ENCODE assay signal across 22 cellular contexts in genomic region chr3:144557515-144557914, GRCh38.
"Had no signal": no experiment of that assay in that cellular context is flagged by ENCODE, and none has a peak within 500 bp of the region (broad histone marks: within the 10 kb centered on the region; RNA-seq: fewer than 3 reads in every experiment).

No MANE protein-coding gene starts in this region.

- ATAC-seq: activated CD8-positive, alpha-beta memory T cell treated with anti-CD3 and anti-CD28 coated beads, Interleukin-2, amount 10 ng/mL, durations not matched to agents 7 days and 5 days; activated CD8-positive, alpha-beta T cell treated with anti-CD3 and anti-CD28 coated beads for 36 hours; naive thymus-derived CD8-positive, alpha-beta T cell; pancreas; psoas muscle; T-cell had no signal

- H3K4me1 ChIP-seq: esophagus squamous epithelium, pancreas, psoas muscle, right atrium auricular region had no signal

- H3K36me3 ChIP-seq: esophagus squamous epithelium, neutrophil, pancreas, right atrium auricular region, thoracic aorta, WERI-Rb-1 had no signal

- H3K27ac ChIP-seq: esophagus squamous epithelium, neutrophil, pancreas, psoas muscle, right atrium auricular region, thoracic aorta, WERI-Rb-1 had no signal

- DNase-seq: activated CD4-positive, alpha-beta T cell treated with anti-CD3 and anti-CD28 coated beads, Interleukin-2, amount 10 ng/mL, durations not matched to agents 7 days and 5 days; activated CD4-positive, CD25-positive, alpha-beta regulatory T cell treated with anti-CD3 and anti-CD28 coated beads, Interleukin-2, amount 50 U/mL, for 72 hours; activated CD8-positive, alpha-beta memory T cell treated with anti-CD3 and anti-CD28 coated beads, Interleukin-2, amount 10 ng/mL, durations not matched to agents 7 days and 5 days; activated CD8-positive, alpha-beta T cell treated with anti-CD3 and anti-CD28 coated beads for 36 hours; activated effector memory CD4-positive, alpha-beta T cell treated with anti-CD3 and anti-CD28 coated beads, Interleukin-2, amount 50 U/mL, for 16 hours; activated naive CD4-positive, alpha-beta T cell treated with anti-CD3 and anti-CD28 coated beads, Interleukin-2, amount 10 ng/mL, durations not matched to agents 7 days and 5 days; activated T-cell treated with anti-CD3 and anti-CD28 coated beads for 4 hours; central memory CD4-positive, alpha-beta T cell; dermis blood vessel endothelial cell; effector CD8-positive, alpha-beta T cell; esophagus squamous epithelium; kidney; pancreas; stimulated activated CD4-positive, alpha-beta T cell treated with anti-CD3 and anti-CD28 coated beads, Interleukin-4, amount 100 ng/mL, for 24 hours; stimulated activated naive CD4-positive, alpha-beta T cell treated with Interleukin-2 at 50 U/mL for 16 hours; T-cell; WERI-Rb-1 had no signal

- H3K27me3 ChIP-seq: esophagus squamous epithelium, neutrophil, pancreas, right atrium auricular region had no signal

- H3K9me3 ChIP-seq: esophagus squamous epithelium, neutrophil, pancreas, psoas muscle, right atrium auricular region, thoracic aorta had no signal

- H3K4me3 ChIP-seq: esophagus squamous epithelium, pancreas, psoas muscle, right atrium auricular region, thoracic aorta had no signal
